Comparison of ENCODE assay signal across 20 cellular contexts in genomic region chr15:60442031-60442665, GRCh38.
"Had no signal": no experiment of that assay in that cellular context is flagged by ENCODE, and none has a peak within 500 bp of the region (broad histone marks: within the 10 kb centered on the region; RNA-seq: fewer than 3 reads in every experiment).

No MANE protein-coding gene starts in this region.

- H3K27me3 ChIP-seq: neutrophil, spleen, upper lobe of left lung had no signal

- H3K27me3 Mint-ChIP-seq: activated CD4-positive, alpha-beta memory T cell treated with anti-CD3 and anti-CD28 coated beads for 36 hours; activated naive CD8-positive, alpha-beta T cell; brain; central memory CD8-positive, alpha-beta T cell; dendritic cell treated with granulocyte-macrophage colony-stimulating factor and Interleukin-4, amounts not matched to agents 40 ng/mL and 50 ng/mL, for 4 days; naive thymus-derived CD8-positive, alpha-beta T cell; progenitor cell of endocrine pancreas; stimulated activated naive B cell treated with anti-CD40 and anti-IgM and Interleukin-4, amounts not matched to agents 10 μg/mL and 1 μg/mL and 100 μg/mL, for 72 hours had no signal

- H3K4me3 Mint-ChIP-seq: activated CD4-positive, alpha-beta memory T cell treated with anti-CD3 and anti-CD28 coated beads for 36 hours; activated naive CD8-positive, alpha-beta T cell; brain; central memory CD8-positive, alpha-beta T cell; dendritic cell treated with granulocyte-macrophage colony-stimulating factor and Interleukin-4, amounts not matched to agents 40 ng/mL and 50 ng/mL, for 4 days; naive thymus-derived CD8-positive, alpha-beta T cell; stimulated activated naive B cell treated with anti-CD40 and anti-IgM and Interleukin-4, amounts not matched to agents 10 μg/mL and 1 μg/mL and 100 μg/mL, for 72 hours had no signal

- DNase-seq: activated CD4-positive, alpha-beta memory T cell treated with anti-CD3 and anti-CD28 coated beads for 36 hours; activated CD4-positive, CD25-positive, alpha-beta regulatory T cell treated with anti-CD3 and anti-CD28 coated beads, Interleukin-2, amount 50 U/mL, for 72 hours; activated gamma-delta T cell; activated T-cell treated with anti-CD3 and anti-CD28 coated beads, Interleukin-2, amount 50 U/mL, for 48 hours; amygdala; hypothalamus; lower lobe of right lung; naive thymus-derived CD8-positive, alpha-beta T cell; right cardiac atrium; spleen; stimulated activated CD4-positive, alpha-beta T cell treated with anti-CD3 and anti-CD28 coated beads, Interleukin-2, amount 100 ng/mL, for 24 hours; stimulated activated naive B cell treated with anti-CD40 and anti-IgM and Interleukin-4, amounts not matched to agents 10 μg/mL and 1 μg/mL and 100 μg/mL, for 72 hours; T-helper 9 cell; upper lobe of left lung had no signal

- H3K9me3 ChIP-seq: lower lobe of right lung, neutrophil, spleen, upper lobe of left lung had no signal

- H3K4me1 ChIP-seq: lower lobe of right lung, upper lobe of left lung had no signal

- H3K27ac Mint-ChIP-seq: activated CD4-positive, alpha-beta memory T cell treated with anti-CD3 and anti-CD28 coated beads for 36 hours; dendritic cell treated with granulocyte-macrophage colony-stimulating factor and Interleukin-4, amounts not matched to agents 40 ng/mL and 50 ng/mL, for 4 days; progenitor cell of endocrine pancreas; stimulated activated naive B cell treated with anti-CD40 and anti-IgM and Interleukin-4, amounts not matched to agents 10 μg/mL and 1 μg/mL and 100 μg/mL, for 72 hours had no signal

- H3K9me3 Mint-ChIP-seq: activated CD4-positive, alpha-beta memory T cell treated with anti-CD3 and anti-CD28 coated beads for 36 hours; brain; central memory CD8-positive, alpha-beta T cell; dendritic cell treated with granulocyte-macrophage colony-stimulating factor and Interleukin-4, amounts not matched to agents 40 ng/mL and 50 ng/mL, for 4 days; naive thymus-derived CD8-positive, alpha-beta T cell; stimulated activated naive B cell treated with anti-CD40 and anti-IgM and Interleukin-4, amounts not matched to agents 10 μg/mL and 1 μg/mL and 100 μg/mL, for 72 hours had no signal

- H3K4me3 ChIP-seq: lower lobe of right lung, spleen, upper lobe of left lung had no signal

- H3K4me1 Mint-ChIP-seq: brain; stimulated activated naive B cell treated with anti-CD40 and anti-IgM and Interleukin-4, amounts not matched to agents 10 μg/mL and 1 μg/mL and 100 μg/mL, for 72 hours had no signal

- ATAC-seq: lower lobe of right lung; naive thymus-derived CD8-positive, alpha-beta T cell; right cardiac atrium; stimulated activated naive B cell treated with anti-CD40 and anti-IgM and Interleukin-4, amounts not matched to agents 10 μg/mL and 1 μg/mL and 100 μg/mL, for 72 hours had no signal

- H3K27ac ChIP-seq: lower lobe of right lung, neutrophil, spleen, upper lobe of left lung had no signal
